Comparison of ENCODE assay signal across 2 cellular contexts in genomic region chr17:1197379-1197778, GRCh38.
TF ChIP-seq lines count a peak whose summit lies in the region.

No MANE protein-coding gene starts in this region.

TF ChIP-seq in liver, 16 proteins besides CTCF, POLR2A, EP300 and RAD21 (continued from another document):
- TF ChIP-seq, protein P1, sequence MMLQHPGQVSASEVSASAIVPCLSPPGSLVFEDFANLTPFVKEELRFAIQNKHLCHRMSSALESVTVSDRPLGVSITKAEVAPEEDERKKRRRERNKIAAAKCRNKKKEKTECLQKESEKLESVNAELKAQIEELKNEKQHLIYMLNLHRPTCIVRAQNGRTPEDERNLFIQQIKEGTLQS (IDR thresholded peaks at IDR 0.05): no peak
- TF ChIP-seq, protein P2, sequence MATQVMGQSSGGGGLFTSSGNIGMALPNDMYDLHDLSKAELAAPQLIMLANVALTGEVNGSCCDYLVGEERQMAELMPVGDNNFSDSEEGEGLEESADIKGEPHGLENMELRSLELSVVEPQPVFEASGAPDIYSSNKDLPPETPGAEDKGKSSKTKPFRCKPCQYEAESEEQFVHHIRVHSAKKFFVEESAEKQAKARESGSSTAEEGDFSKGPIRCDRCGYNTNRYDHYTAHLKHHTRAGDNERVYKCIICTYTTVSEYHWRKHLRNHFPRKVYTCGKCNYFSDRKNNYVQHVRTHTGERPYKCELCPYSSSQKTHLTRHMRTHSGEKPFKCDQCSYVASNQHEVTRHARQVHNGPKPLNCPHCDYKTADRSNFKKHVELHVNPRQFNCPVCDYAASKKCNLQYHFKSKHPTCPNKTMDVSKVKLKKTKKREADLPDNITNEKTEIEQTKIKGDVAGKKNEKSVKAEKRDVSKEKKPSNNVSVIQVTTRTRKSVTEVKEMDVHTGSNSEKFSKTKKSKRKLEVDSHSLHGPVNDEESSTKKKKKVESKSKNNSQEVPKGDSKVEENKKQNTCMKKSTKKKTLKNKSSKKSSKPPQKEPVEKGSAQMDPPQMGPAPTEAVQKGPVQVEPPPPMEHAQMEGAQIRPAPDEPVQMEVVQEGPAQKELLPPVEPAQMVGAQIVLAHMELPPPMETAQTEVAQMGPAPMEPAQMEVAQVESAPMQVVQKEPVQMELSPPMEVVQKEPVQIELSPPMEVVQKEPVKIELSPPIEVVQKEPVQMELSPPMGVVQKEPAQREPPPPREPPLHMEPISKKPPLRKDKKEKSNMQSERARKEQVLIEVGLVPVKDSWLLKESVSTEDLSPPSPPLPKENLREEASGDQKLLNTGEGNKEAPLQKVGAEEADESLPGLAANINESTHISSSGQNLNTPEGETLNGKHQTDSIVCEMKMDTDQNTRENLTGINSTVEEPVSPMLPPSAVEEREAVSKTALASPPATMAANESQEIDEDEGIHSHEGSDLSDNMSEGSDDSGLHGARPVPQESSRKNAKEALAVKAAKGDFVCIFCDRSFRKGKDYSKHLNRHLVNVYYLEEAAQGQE (IDR thresholded peaks at IDR 0.05): no peak
- TF ChIP-seq TAF1 (conservative IDR thresholded peaks at IDR 0.05): no peak
- TF ChIP-seq FOXA2 (IDR thresholded peaks at IDR 0.05): no peak
- no peak for TF ChIP-seq EGR1 (IDR thresholded peaks at IDR 0.05; ENCODE audit: low read depth in 2 of 2)
- TF ChIP-seq, protein P3, sequence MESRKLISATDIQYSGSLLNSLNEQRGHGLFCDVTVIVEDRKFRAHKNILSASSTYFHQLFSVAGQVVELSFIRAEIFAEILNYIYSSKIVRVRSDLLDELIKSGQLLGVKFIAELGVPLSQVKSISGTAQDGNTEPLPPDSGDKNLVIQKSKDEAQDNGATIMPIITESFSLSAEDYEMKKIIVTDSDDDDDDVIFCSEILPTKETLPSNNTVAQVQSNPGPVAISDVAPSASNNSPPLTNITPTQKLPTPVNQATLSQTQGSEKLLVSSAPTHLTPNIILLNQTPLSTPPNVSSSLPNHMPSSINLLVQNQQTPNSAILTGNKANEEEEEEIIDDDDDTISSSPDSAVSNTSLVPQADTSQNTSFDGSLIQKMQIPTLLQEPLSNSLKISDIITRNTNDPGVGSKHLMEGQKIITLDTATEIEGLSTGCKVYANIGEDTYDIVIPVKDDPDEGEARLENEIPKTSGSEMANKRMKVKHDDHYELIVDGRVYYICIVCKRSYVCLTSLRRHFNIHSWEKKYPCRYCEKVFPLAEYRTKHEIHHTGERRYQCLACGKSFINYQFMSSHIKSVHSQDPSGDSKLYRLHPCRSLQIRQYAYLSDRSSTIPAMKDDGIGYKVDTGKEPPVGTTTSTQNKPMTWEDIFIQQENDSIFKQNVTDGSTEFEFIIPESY (IDR thresholded peaks at IDR 0.05): no peak
- no peak for TF ChIP-seq HNF4A (conservative IDR thresholded peaks at IDR 0.05)
- TF ChIP-seq FOXA1 (IDR thresholded peaks at IDR 0.05): no peak
- TF ChIP-seq GABPA (IDR thresholded peaks at IDR 0.05 in 1 of 2, conservative IDR thresholded peaks at IDR 0.05 in 1 of 2): no peak
- no peak for TF ChIP-seq SP1 (IDR thresholded peaks at IDR 0.05)
TF ChIP-seq in liver: peak in this region for 0.

TF ChIP-seq in HepG2, 621 proteins besides CTCF, POLR2A, EP300 and RAD21 (continued from another document):
- TF ChIP-seq PHF5A (CRISPR knock-in tag; IDR thresholded peaks at IDR 0.05; ENCODE audit: low read depth, unreplicated experiment): no peak
- TF ChIP-seq ATF6 (CRISPR knock-in tag; conservative IDR thresholded peaks at IDR 0.05): no peak
- no peak for TF ChIP-seq ZNF235 (CRISPR knock-in tag; IDR thresholded peaks at IDR 0.05; ENCODE audit: borderline replicate concordance)
- TF ChIP-seq, protein P4, sequence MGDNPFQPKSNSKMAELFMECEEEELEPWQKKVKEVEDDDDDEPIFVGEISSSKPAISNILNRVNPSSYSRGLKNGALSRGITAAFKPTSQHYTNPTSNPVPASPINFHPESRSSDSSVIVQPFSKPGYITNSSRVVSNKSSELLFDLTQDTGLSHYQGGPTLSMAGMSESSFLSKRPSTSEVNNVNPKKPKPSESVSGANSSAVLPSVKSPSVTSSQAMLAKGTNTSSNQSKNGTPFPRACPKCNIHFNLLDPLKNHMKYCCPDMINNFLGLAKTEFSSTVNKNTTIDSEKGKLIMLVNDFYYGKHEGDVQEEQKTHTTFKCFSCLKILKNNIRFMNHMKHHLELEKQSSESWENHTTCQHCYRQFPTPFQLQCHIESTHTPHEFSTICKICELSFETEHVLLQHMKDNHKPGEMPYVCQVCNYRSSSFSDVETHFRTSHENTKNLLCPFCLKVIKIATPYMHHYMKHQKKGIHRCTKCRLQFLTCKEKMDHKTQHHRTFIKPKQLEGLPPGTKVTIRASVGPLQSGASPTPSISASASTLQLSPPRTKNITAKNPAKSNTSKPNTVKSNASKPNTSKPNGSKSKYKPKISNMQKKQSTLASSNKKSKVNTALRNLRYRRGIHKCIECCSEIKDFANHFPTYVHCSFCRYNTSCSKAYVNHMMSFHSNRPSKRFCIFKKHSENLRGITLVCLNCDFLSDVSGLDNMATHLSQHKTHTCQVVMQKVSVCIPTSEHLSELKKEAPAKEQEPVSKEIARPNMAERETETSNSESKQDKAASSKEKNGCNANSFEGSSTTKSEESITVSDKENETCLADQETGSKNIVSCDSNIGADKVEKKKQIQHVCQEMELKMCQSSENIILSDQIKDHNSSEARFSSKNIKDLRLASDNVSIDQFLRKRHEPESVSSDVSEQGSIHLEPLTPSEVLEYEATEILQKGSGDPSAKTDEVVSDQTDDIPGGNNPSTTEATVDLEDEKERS (CRISPR knock-in tag; IDR thresholded peaks at IDR 0.05): no peak
- TF ChIP-seq PRPF4 (IDR thresholded peaks at IDR 0.05; ENCODE audit: low read depth, low read length, poor library complexity, severe bottlenecking): no peak
- TF ChIP-seq TFDP2 (CRISPR knock-in tag; IDR thresholded peaks at IDR 0.05): no peak
- TF ChIP-seq FOXP1 (IDR thresholded peaks at IDR 0.05): no peak
- TF ChIP-seq FOXP1 (CRISPR knock-in tag; IDR thresholded peaks at IDR 0.05): no peak
- no peak for TF ChIP-seq CC2D1A (CRISPR knock-in tag; IDR thresholded peaks at IDR 0.05)
- TF ChIP-seq ZC3H4 (CRISPR knock-in tag; IDR thresholded peaks at IDR 0.05; ENCODE audit: borderline replicate concordance): no peak
